Comparison of ENCODE assay signal across 9 cellular contexts in the genomic region with DNA sequence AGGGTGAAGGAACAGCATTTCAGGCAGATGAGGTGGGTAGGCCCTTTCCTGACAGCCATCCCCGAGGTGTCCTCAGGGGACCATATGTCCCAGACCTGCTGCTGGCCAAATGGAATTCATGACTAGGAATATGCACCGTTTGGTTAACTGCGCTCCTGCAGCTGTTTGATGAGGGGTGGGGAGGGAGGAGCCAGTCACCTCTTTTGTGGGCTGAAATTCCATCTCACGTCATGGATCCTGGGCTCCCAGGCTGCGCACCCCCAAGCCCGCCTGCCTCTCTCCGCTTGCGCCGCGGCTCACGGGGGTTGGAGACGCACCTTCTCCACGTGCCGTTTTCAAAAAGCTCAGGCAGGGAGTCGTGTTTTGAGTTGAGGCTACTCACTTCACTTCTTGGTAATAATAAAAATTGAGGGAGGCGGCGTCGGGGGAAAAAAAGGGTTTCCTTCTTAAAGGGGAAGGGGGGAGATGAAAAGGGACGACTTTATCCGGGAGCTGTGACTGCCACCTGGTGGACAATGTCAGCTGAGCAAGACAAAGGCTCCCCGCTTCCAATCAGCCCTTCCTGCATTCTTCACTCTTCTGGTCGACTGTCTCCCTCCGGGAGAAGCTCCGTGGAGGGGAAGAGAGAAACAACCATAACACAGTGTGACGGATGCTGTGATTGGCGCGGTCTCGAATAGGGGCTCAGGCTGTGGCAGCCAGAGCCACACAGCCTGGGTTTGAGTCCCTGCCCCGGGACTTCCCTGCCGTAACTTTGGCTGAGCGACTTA. TPM values are rescaled to one million over a fixed set of nuclear protein-coding genes. Genes with fewer than 3 reads are reported as not detected.
DNase-seq lines count a peak whose midpoint lies in the region; ATAC-seq and TF ChIP-seq lines count a peak whose summit lies in the region.
"Had no signal": no experiment of that assay in that cellular context is flagged by ENCODE, and none has a peak within 500 bp of the region (broad histone marks: within the 10 kb centered on the region; RNA-seq: fewer than 3 reads in every experiment).

No MANE protein-coding gene starts in this region.

- peak overlapping the region; percentile 54 for H3K9ac ChIP-seq in SK-N-MC (ENCODE audit: insufficient read length)

- H3K4me3 Mint-ChIP-seq in CD8-positive, alpha-beta T cell = peak overlapping the region; percentile 79
- H3K4me3 Mint-ChIP-seq in activated naive CD4-positive, alpha-beta T cell treated with anti-CD3 and anti-CD28 coated beads, Interleukin-2, amount 50 U/mL, for 24 hours = peak overlapping the region; percentile 87

- intact Hi-C loops in CD8-positive, alpha-beta T cell (cut with DNase I, micrococcal nuclease) = loop anchor here (1.0 to 10.0 kb wide), 6 partner anchors 48 to 988 kb away; a partner anchor contains a TSS

- peak; percentile 86 for ATAC-seq in CD8-positive, alpha-beta T cell
- ATAC-seq in GM21529 (IDR thresholded peaks at IDR 0.05; ENCODE audit: unreplicated experiment) = peak; percentile 76

- H3K36me3 Mint-ChIP-seq in CD8-positive, alpha-beta T cell = no peaks in the 10 kb centered on the region
- no peaks in the 10 kb centered on the region for H3K36me3 Mint-ChIP-seq in activated naive CD4-positive, alpha-beta T cell treated with anti-CD3 and anti-CD28 coated beads, Interleukin-2, amount 50 U/mL, for 24 hours

- no peaks in the 10 kb centered on the region for H3K9me3 Mint-ChIP-seq in CD8-positive, alpha-beta T cell
- H3K9me3 Mint-ChIP-seq in activated naive CD4-positive, alpha-beta T cell treated with anti-CD3 and anti-CD28 coated beads, Interleukin-2, amount 50 U/mL, for 24 hours = no peaks in the 10 kb centered on the region

- DNase-seq in CD8-positive, alpha-beta T cell = peak; percentile 43 to 83 (median 75)
- DNase-seq in LoVo (ENCODE audit: low spot score) (peak; percentile 78), SK-N-MC (ENCODE audit: low read depth, low spot score) (peak; percentile 73), glomerular visceral epithelial cell (ENCODE audit: extremely low spot score) (peak; percentile 85), occipital lobe (lab: John Stamatoyannopoulos, UW) (peak; percentile 72), substantia nigra (lab: John Stamatoyannopoulos, UW) (peak in 48 of 49 donors; percentile 15 to 84 (median 73))

- peaks cover 12% of the 10 kb centered on the region for H3K4me1 Mint-ChIP-seq in CD8-positive, alpha-beta T cell (ENCODE audit: low read depth)
- no peaks in the 10 kb centered on the region for H3K4me1 Mint-ChIP-seq in activated naive CD4-positive, alpha-beta T cell treated with anti-CD3 and anti-CD28 coated beads, Interleukin-2, amount 50 U/mL, for 24 hours

- H3K4me1 ChIP-seq in CD8-positive, alpha-beta T cell (ENCODE audit: insufficient read depth, low read length) = peaks cover 5% of the 10 kb centered on the region

- H3K4me3 ChIP-seq in CD8-positive, alpha-beta T cell (ENCODE audit: low read depth, low read length) = peak overlapping the region; percentile 46
- H3K4me3 ChIP-seq in SK-N-MC = peak overlapping the region; percentile 62

- POLR2A ChIA-PET in CD8-positive, alpha-beta T cell (lab: Charles Lee) = interaction anchor here (1.1 to 1.6 kb wide), 3 partner anchors 20 to 357 kb away, joined by 3 to 8 read pairs (median 4); no protein-coding TSS in a partner anchor

- peak; percentile 77 for TF ChIP-seq CTCF in CD8-positive, alpha-beta T cell (IDR thresholded peaks at IDR 0.05)

- H3K27ac ChIP-seq in CD8-positive, alpha-beta T cell (ENCODE audit: low read depth, low read length) = no peak overlapping the region
- H3K27ac ChIP-seq in SK-N-MC (no peak overlapping the region), substantia nigra (ENCODE audit: low read depth, low read length, poor library complexity, severe bottlenecking) (peak overlapping the region; percentile 54)
- H3K27ac ChIP-seq: epithelial cell of prostate had no signal

- peaks cover 22% of the 10 kb centered on the region for H3K27me3 Mint-ChIP-seq in CD8-positive, alpha-beta T cell (ENCODE audit: low read depth)
- no peaks in the 10 kb centered on the region for H3K27me3 Mint-ChIP-seq in activated naive CD4-positive, alpha-beta T cell treated with anti-CD3 and anti-CD28 coated beads, Interleukin-2, amount 50 U/mL, for 24 hours

- H3K27me3 ChIP-seq in CD8-positive, alpha-beta T cell (ENCODE audit: insufficient read depth, low read length) = no peaks in the 10 kb centered on the region

- H3K9me3 ChIP-seq in CD8-positive, alpha-beta T cell (ENCODE audit: low read length) = no peaks in the 10 kb centered on the region
- no peaks in the 10 kb centered on the region for H3K9me3 ChIP-seq in SK-N-MC (ENCODE audit: low read depth, low read length)

- no peaks in the 10 kb centered on the region for H3K36me3 ChIP-seq in CD8-positive, alpha-beta T cell (ENCODE audit: insufficient read depth, low read length)
- no peaks in the 10 kb centered on the region for H3K36me3 ChIP-seq in SK-N-MC (ENCODE audit: insufficient read depth, low read length)

- no peak overlapping the region for H3K27ac Mint-ChIP-seq in CD8-positive, alpha-beta T cell
- no peak overlapping the region for H3K27ac Mint-ChIP-seq in activated naive CD4-positive, alpha-beta T cell treated with anti-CD3 and anti-CD28 coated beads, Interleukin-2, amount 50 U/mL, for 24 hours

- CTCF ChIA-PET in CD8-positive, alpha-beta T cell (lab: Charles Lee) = interaction anchor here (0.7 to 4.1 kb wide), 32 partner anchors 8 to 679 kb away, joined by 3 to 88 read pairs (median 4); a partner anchor contains a TSS

RNA-seq across cellular contexts. Expression of a gene that starts 15.9 kb away (rescaled TPM):
- not detected for total RNA-seq in CD8-positive, alpha-beta T cell
- total RNA-seq in occipital lobe = 0.16 TPM
